In the genomic region with DNA sequence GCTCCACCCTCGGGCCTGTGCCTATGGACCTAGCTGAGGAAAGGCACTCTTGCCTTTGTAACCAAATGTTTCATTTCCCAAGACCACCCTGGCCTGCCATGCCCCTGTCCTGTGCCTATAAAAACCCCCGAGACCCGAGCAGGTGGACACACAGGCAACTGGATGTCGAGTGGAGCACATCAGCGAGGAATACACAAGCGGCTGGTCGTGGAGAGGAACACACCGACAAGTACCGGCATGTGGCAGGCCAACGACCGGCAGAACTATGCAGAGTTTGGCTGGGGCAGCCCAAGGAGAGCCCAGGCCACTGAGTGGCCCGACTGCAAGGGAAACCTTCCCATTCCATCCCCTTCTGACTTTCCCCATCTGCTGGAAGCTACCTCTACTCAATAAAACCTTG, we compare ENCODE assay signal across 36 cellular contexts.
"Had no signal": no experiment of that assay in that cellular context is flagged by ENCODE, and none has a peak within 500 bp of the region (broad histone marks: within the 10 kb centered on the region; RNA-seq: fewer than 3 reads in every experiment).

No MANE protein-coding gene starts in this region.

- H3K4me1 ChIP-seq: adrenal gland, ascending aorta, body of pancreas, breast epithelium had no signal

- H3K4me1 Mint-ChIP-seq: activated naive CD4-positive, alpha-beta T cell treated with anti-CD3 and anti-CD28 coated beads, Interleukin-2, amount 10 ng/mL, durations not matched to agents 7 days and 5 days; activated naive CD4-positive, alpha-beta T cell treated with anti-CD3 and anti-CD28 coated beads, Interleukin-2, amount 50 U/mL, for 24 hours; activated naive CD8-positive, alpha-beta T cell treated with anti-CD3 and anti-CD28 coated beads for 36 hours; activated naive CD8-positive, alpha-beta T cell treated with anti-CD3 and anti-CD28 coated beads, Interleukin-2, amount 10 ng/mL, durations not matched to agents 7 days and 5 days; activated naive CD8-positive, alpha-beta T cell treated with anti-CD3 and anti-CD28 coated beads, Interleukin-2, amount 50 U/mL, for 24 hours; brain; central memory CD8-positive, alpha-beta T cell had no signal

- ATAC-seq: activated naive CD4-positive, alpha-beta T cell treated with anti-CD3 and anti-CD28 coated beads, Interleukin-2, amount 50 U/mL, for 72 hours; activated naive CD8-positive, alpha-beta T cell treated with anti-CD3 and anti-CD28 coated beads, Interleukin-2, amount 50 U/mL, for 24 hours; activated T-cell treated with anti-CD3 and anti-CD28 coated beads, Interleukin-2, amount 50 U/mL, for 4 hours; activated T-cell treated with anti-CD3 and anti-CD28 coated beads, Interleukin-2, amount 50 U/mL, for 72 hours; body of pancreas had no signal

- H3K27me3 ChIP-seq: adrenal gland, ascending aorta, body of pancreas, brain microvascular endothelial cell, breast epithelium, cardiac muscle cell had no signal

- H3K27ac ChIP-seq: adrenal gland, ascending aorta, body of pancreas, brain microvascular endothelial cell, breast epithelium, cardiac muscle cell had no signal

- H3K36me3 ChIP-seq: adrenal gland, ascending aorta, brain microvascular endothelial cell, breast epithelium, cardiac muscle cell had no signal

- H3K36me3 Mint-ChIP-seq: activated naive CD4-positive, alpha-beta T cell treated with anti-CD3 and anti-CD28 coated beads, Interleukin-2, amount 10 ng/mL, durations not matched to agents 7 days and 5 days; activated naive CD4-positive, alpha-beta T cell treated with anti-CD3 and anti-CD28 coated beads, Interleukin-2, amount 50 U/mL, for 24 hours; activated naive CD4-positive, alpha-beta T cell treated with anti-CD3 and anti-CD28 coated beads, Interleukin-2, amount 50 U/mL, for 72 hours; activated naive CD8-positive, alpha-beta T cell; activated naive CD8-positive, alpha-beta T cell treated with anti-CD3 and anti-CD28 coated beads for 36 hours; activated naive CD8-positive, alpha-beta T cell treated with anti-CD3 and anti-CD28 coated beads, Interleukin-2, amount 10 ng/mL, durations not matched to agents 7 days and 5 days; brain had no signal

- H3K4me3 Mint-ChIP-seq: activated naive CD4-positive, alpha-beta T cell treated with anti-CD3 and anti-CD28 coated beads for 36 hours; activated naive CD4-positive, alpha-beta T cell treated with anti-CD3 and anti-CD28 coated beads, Interleukin-2, amount 10 ng/mL, durations not matched to agents 7 days and 5 days; activated naive CD4-positive, alpha-beta T cell treated with anti-CD3 and anti-CD28 coated beads, Interleukin-2, amount 50 U/mL, for 24 hours; activated naive CD8-positive, alpha-beta T cell; activated naive CD8-positive, alpha-beta T cell treated with anti-CD3 and anti-CD28 coated beads for 36 hours; activated naive CD8-positive, alpha-beta T cell treated with anti-CD3 and anti-CD28 coated beads, Interleukin-2, amount 10 ng/mL, durations not matched to agents 7 days and 5 days; activated naive CD8-positive, alpha-beta T cell treated with anti-CD3 and anti-CD28 coated beads, Interleukin-2, amount 50 U/mL, for 24 hours; activated T-cell treated with anti-CD3 and anti-CD28 coated beads, Interleukin-2, amount 50 U/mL, for 24 hours; activated T-cell treated with anti-CD3 and anti-CD28 coated beads, Interleukin-2, amount 50 U/mL, for 4 hours; activated T-cell treated with anti-CD3 and anti-CD28 coated beads, Interleukin-2, amount 50 U/mL, for 72 hours; activated T-helper 1 cell treated with anti-CD3 and anti-CD28 coated beads, Interleukin-12 subunit alpha, Interleukin-12 subunit beta, Interleukin-2, Interleukin-4 antibody, amounts not matched to agents 30 ng/mL and 10 ng/mL and 1 ng/mL, durations not matched to agents 14 hours and 24 hours and 36 hours; brain; central memory CD8-positive, alpha-beta T cell had no signal

- H3K9me3 Mint-ChIP-seq: activated naive CD4-positive, alpha-beta T cell treated with anti-CD3 and anti-CD28 coated beads for 36 hours; activated naive CD4-positive, alpha-beta T cell treated with anti-CD3 and anti-CD28 coated beads, Interleukin-2, amount 50 U/mL, for 24 hours; activated naive CD8-positive, alpha-beta T cell treated with anti-CD3 and anti-CD28 coated beads for 36 hours; activated naive CD8-positive, alpha-beta T cell treated with anti-CD3 and anti-CD28 coated beads, Interleukin-2, amount 50 U/mL, for 24 hours; activated T-helper 2 cell treated with anti-CD3 and anti-CD28 coated beads, Interferon-gamma antibody, Interleukin-2, Interleukin-4, amounts not matched to agents 10 μg/mL and 5 μg/mL and 100 μg/mL, durations not matched to agents 14 hours and 24 hours and 36 hours; brain had no signal

- H3K9me3 ChIP-seq: adrenal gland, ascending aorta, body of pancreas, breast epithelium had no signal

- H3K4me3 ChIP-seq: adrenal gland, ascending aorta, body of pancreas, breast epithelium, cardiac muscle cell had no signal

- DNase-seq: activated effector memory CD4-positive, alpha-beta T cell treated with anti-CD3 and anti-CD28 coated beads, Interleukin-2, amount 50 U/mL, for 16 hours; activated effector memory CD4-positive, alpha-beta T cell treated with Interleukin-2 at 50 U/mL for 16 hours; activated gamma-delta T cell; activated gamma-delta T cell treated with Interleukin-2 at 50 U/mL for 16 hours; activated naive CD4-positive, alpha-beta T cell; activated naive CD4-positive, alpha-beta T cell treated with anti-CD3 and anti-CD28 coated beads for 36 hours; activated naive CD4-positive, alpha-beta T cell treated with anti-CD3 and anti-CD28 coated beads, Interleukin-2, amount 10 ng/mL, durations not matched to agents 7 days and 5 days; activated naive CD4-positive, alpha-beta T cell treated with anti-CD3 and anti-CD28 coated beads, Interleukin-2, amount 50 U/mL, for 16 hours; activated naive CD4-positive, alpha-beta T cell treated with Interleukin-2 at 50 U/mL for 16 hours; activated naive CD8-positive, alpha-beta T cell treated with anti-CD3 and anti-CD28 coated beads for 36 hours; activated naive CD8-positive, alpha-beta T cell treated with anti-CD3 and anti-CD28 coated beads, Interleukin-2, amount 10 ng/mL, durations not matched to agents 7 days and 5 days; activated naive CD8-positive, alpha-beta T cell treated with anti-CD3 and anti-CD28 coated beads, Interleukin-2, amount 50 U/mL, for 24 hours; activated T-cell treated with anti-CD3 and anti-CD28 coated beads for 4 hours; activated T-cell treated with anti-CD3 and anti-CD28 coated beads, Interleukin-2, amount 50 U/mL, for 1 hour; activated T-cell treated with anti-CD3 and anti-CD28 coated beads, Interleukin-2, amount 50 U/mL, for 24 hours; activated T-cell treated with anti-CD3 and anti-CD28 coated beads, Interleukin-2, amount 50 U/mL, for 4 hours; activated T-cell treated with anti-CD3 and anti-CD28 coated beads, Interleukin-2, amount 50 U/mL, for 48 hours; activated T-cell treated with anti-CD3 and anti-CD28 coated beads, Interleukin-2, amount 50 U/mL, for 72 hours; adrenal gland; amniotic stem cell; amygdala; body of pancreas; brain microvascular endothelial cell; caudate nucleus; central memory CD4-positive, alpha-beta T cell; cerebellar nuclear complex had no signal

- H3K27me3 Mint-ChIP-seq: activated naive CD4-positive, alpha-beta T cell treated with anti-CD3 and anti-CD28 coated beads, Interleukin-2, amount 10 ng/mL, durations not matched to agents 7 days and 5 days; activated naive CD4-positive, alpha-beta T cell treated with anti-CD3 and anti-CD28 coated beads, Interleukin-2, amount 50 U/mL, for 24 hours; activated naive CD8-positive, alpha-beta T cell; activated naive CD8-positive, alpha-beta T cell treated with anti-CD3 and anti-CD28 coated beads for 36 hours; activated naive CD8-positive, alpha-beta T cell treated with anti-CD3 and anti-CD28 coated beads, Interleukin-2, amount 10 ng/mL, durations not matched to agents 7 days and 5 days; activated naive CD8-positive, alpha-beta T cell treated with anti-CD3 and anti-CD28 coated beads, Interleukin-2, amount 50 U/mL, for 24 hours; activated T-cell treated with anti-CD3 and anti-CD28 coated beads, Interleukin-2, amount 50 U/mL, for 24 hours; central memory CD8-positive, alpha-beta T cell had no signal

- H3K27ac Mint-ChIP-seq: activated naive CD4-positive, alpha-beta T cell treated with anti-CD3 and anti-CD28 coated beads for 36 hours; activated naive CD4-positive, alpha-beta T cell treated with anti-CD3 and anti-CD28 coated beads, Interleukin-2, amount 10 ng/mL, durations not matched to agents 7 days and 5 days; activated naive CD4-positive, alpha-beta T cell treated with anti-CD3 and anti-CD28 coated beads, Interleukin-2, amount 50 U/mL, for 24 hours; activated naive CD4-positive, alpha-beta T cell treated with anti-CD3 and anti-CD28 coated beads, Interleukin-2, amount 50 U/mL, for 72 hours; activated naive CD8-positive, alpha-beta T cell; activated naive CD8-positive, alpha-beta T cell treated with anti-CD3 and anti-CD28 coated beads for 36 hours; activated naive CD8-positive, alpha-beta T cell treated with anti-CD3 and anti-CD28 coated beads, Interleukin-2, amount 10 ng/mL, durations not matched to agents 7 days and 5 days; activated naive CD8-positive, alpha-beta T cell treated with anti-CD3 and anti-CD28 coated beads, Interleukin-2, amount 50 U/mL, for 24 hours; activated T-cell treated with anti-CD3 and anti-CD28 coated beads, Interleukin-2, amount 50 U/mL, for 24 hours; activated T-cell treated with anti-CD3 and anti-CD28 coated beads, Interleukin-2, amount 50 U/mL, for 72 hours; activated T-helper 1 cell treated with anti-CD3 and anti-CD28 coated beads, Interleukin-12 subunit alpha, Interleukin-12 subunit beta, Interleukin-2, Interleukin-4 antibody, amounts not matched to agents 30 ng/mL and 10 ng/mL and 1 ng/mL, durations not matched to agents 14 hours and 24 hours and 36 hours; activated T-helper 2 cell treated with anti-CD3 and anti-CD28 coated beads, Interferon-gamma antibody, Interleukin-2, Interleukin-4, amounts not matched to agents 10 μg/mL and 5 μg/mL and 100 μg/mL, durations not matched to agents 14 hours and 24 hours and 36 hours; brain had no signal
